14 cellular contexts compared by ENCODE assay signal in genomic region chr5:132267931-132268501, GRCh38. TPM values are rescaled to one million over a fixed set of nuclear protein-coding genes. Genes with fewer than 3 reads are reported as not detected.
DNase-seq lines count a peak whose midpoint lies in the region; ATAC-seq and TF ChIP-seq lines count a peak whose summit lies in the region.
"Had no signal": no experiment of that assay in that cellular context is flagged by ENCODE, and none has a peak within 500 bp of the region (broad histone marks: within the 10 kb centered on the region; RNA-seq: fewer than 3 reads in every experiment).

No MANE protein-coding gene starts in this region.

- H3K4me3 ChIP-seq in vagina = no peak overlapping the region
- H3K4me3 ChIP-seq: Peyer's patch had no signal

- ATAC-seq in central memory CD8-positive, alpha-beta T cell (replicated peaks; ENCODE audit: extremely low read depth, poor library complexity, severe bottlenecking) = no peak
- ATAC-seq: activated T-cell treated with anti-CD3 and anti-CD28 coated beads, Interleukin-2, amount 50 U/mL, for 4 hours had no signal

- no peaks in the 10 kb centered on the region for H3K9me3 Mint-ChIP-seq in central memory CD8-positive, alpha-beta T cell
- H3K9me3 Mint-ChIP-seq: activated T-cell treated with anti-CD3 and anti-CD28 coated beads, Interleukin-2, amount 50 U/mL, for 4 hours had no signal

- intact Hi-C loops in vagina (cut with DNase I) = no loop called here

- H3K36me3 ChIP-seq in vagina = peaks cover 0 to 16% of the 10 kb centered on the region in 2 donors

- H3K4me1 ChIP-seq in vagina = peaks cover 60% of the 10 kb centered on the region

- peak overlapping the region; percentile 77 for H3K27ac ChIP-seq in vagina
- H3K27ac ChIP-seq: Peyer's patch had no signal

- H3K36me3 Mint-ChIP-seq in central memory CD8-positive, alpha-beta T cell (ENCODE audit: insufficient read depth) = no peaks in the 10 kb centered on the region

- TF ChIP-seq CTCF in vagina (IDR thresholded peaks at IDR 0.05) = no peak

- H3K27me3 Mint-ChIP-seq in central memory CD8-positive, alpha-beta T cell = peaks cover 11% of the 10 kb centered on the region

- peaks cover 18% of the 10 kb centered on the region for H3K4me1 Mint-ChIP-seq in central memory CD8-positive, alpha-beta T cell

- DNase-seq in stimulated activated CD4-positive, alpha-beta T cell treated with anti-CD3 and anti-CD28 coated beads, Interleukin-4, amount 100 ng/mL, for 24 hours = peak; percentile 2
- DNase-seq in stimulated activated CD4-positive, alpha-beta T cell treated with anti-CD3 and anti-CD28 coated beads, Interleukin-4, amount 100 ng/mL, for 4 hours = no peak
- no peak for DNase-seq in central memory CD8-positive, alpha-beta T cell (ENCODE audit: low spot score in 2 of 2)
- peak in 33 of 56 donors; percentile 12 to 70 (median 43) for DNase-seq in nucleus accumbens (lab: John Stamatoyannopoulos, UW)
- DNase-seq in vagina (ENCODE audit: extremely low spot score in 2 of 2) = peak in 1 of 2 donors; percentile 83
- DNase-seq in DMS 273 treated with DMSO at 0.1 percent for 48 hours (lab: John Stamatoyannopoulos, UW) = no peak
- no peak for DNase-seq in occipital lobe (lab: John Stamatoyannopoulos, UW)
- DNase-seq in NCI-H526 treated with DMSO at 0.1 percent for 48 hours (lab: John Stamatoyannopoulos, UW) = no peak
- DNase-seq: activated T-cell treated with anti-CD3 and anti-CD28 coated beads, Interleukin-2, amount 50 U/mL, for 4 hours; GOT3; KBM-7; NCI-H2171 treated with DMSO at 0.1 percent for 48 hours had no signal

- TF ChIP-seq POLR2A in vagina (IDR thresholded peaks at IDR 0.05) = no peak

- H3K9me3 ChIP-seq in vagina = no peaks in the 10 kb centered on the region
- H3K9me3 ChIP-seq: Peyer's patch had no signal

- peak overlapping the region; percentile 71 for H3K27ac Mint-ChIP-seq in central memory CD8-positive, alpha-beta T cell (ENCODE audit: low read depth)

- H3K4me3 Mint-ChIP-seq in central memory CD8-positive, alpha-beta T cell = no peak overlapping the region
- H3K4me3 Mint-ChIP-seq: activated T-cell treated with anti-CD3 and anti-CD28 coated beads, Interleukin-2, amount 50 U/mL, for 4 hours had no signal

- no peaks in the 10 kb centered on the region for H3K27me3 ChIP-seq in vagina
- H3K27me3 ChIP-seq: Peyer's patch had no signal

RNA-seq across cellular contexts. Expression of gene PDLIM4, which starts 10.5 kb away (rescaled TPM):
- total RNA-seq in vagina (76.4 TPM), occipital lobe (3.1 TPM)
- total RNA-seq: G401 had no signal

RNA-seq across cellular contexts. Expression of gene SLC22A4, which starts 26.2 kb away (rescaled TPM):
- 1.7 TPM for total RNA-seq in vagina
- 1.6 TPM for total RNA-seq in occipital lobe
- total RNA-seq: G401 had no signal

RNA-seq across cellular contexts. Expression of gene P4HA2, which starts 40.4 kb away (rescaled TPM):
- total RNA-seq in vagina = 42.0 TPM
- 15.3 TPM for total RNA-seq in occipital lobe

Comparison
In these comparisons a context has a peak if more than half of its experiments do, and no peak if none do; other contexts are left out.
1. DNase-seq: peak in stimulated activated CD4-positive, alpha-beta T cell treated with anti-CD3 and anti-CD28 coated beads, Interleukin-4, amount 100 ng/mL, for 24 hours (single experiment) and nucleus accumbens (33 of 56); none in stimulated activated CD4-positive, alpha-beta T cell treated with anti-CD3 and anti-CD28 coated beads, Interleukin-4, amount 100 ng/mL, for 4 hours (0 of 2), central memory CD8-positive, alpha-beta T cell (0 of 2), DMS 273 treated with DMSO at 0.1 percent for 48 hours (single experiment), occipital lobe (single experiment) and NCI-H526 treated with DMSO at 0.1 percent for 48 hours (single experiment).
2. RNA of gene PDLIM4, which starts 10.5 kb away (total RNA-seq): 76.4 TPM in vagina (single experiment); 3.1 TPM in occipital lobe (single experiment); every median in the first group is over 10 times any median in the second.